ENCODE assay signal across 8 cellular contexts in genomic region chr3:185152433-185153169, GRCh38. TPM values are rescaled to one million over a fixed set of nuclear protein-coding genes. Genes with fewer than 3 reads are reported as not detected.
A peak's percentile ranks its signal among the peaks of the same experiment; 100 is the strongest.
DNase-seq lines count a peak whose midpoint lies in the region; ATAC-seq and TF ChIP-seq lines count a peak whose summit lies in the region.

Gene C3orf70 (minus strand): TSS chr3:185153060. CDS start chr3:185152823, 237 bp downstream.

- no peaks in the 10 kb centered on the region for H3K9me3 Mint-ChIP-seq in activated naive CD8-positive, alpha-beta T cell treated with anti-CD3 and anti-CD28 coated beads, Interleukin-2, amount 10 ng/mL, durations not matched to agents 7 days and 5 days
- peaks cover 6% of the 10 kb centered on the region for H3K9me3 Mint-ChIP-seq in glutamatergic neuron (ENCODE audit: unreplicated experiment)

- DNase-seq in CMK (ENCODE audit: low read depth) (peak; percentile 22), NCI-H2171 (lab: John Stamatoyannopoulos, UW) (peak; percentile 67), glutamatergic neuron (peak; percentile 58), SHP77 treated with DMSO at 0.1 percent for 48 hours (lab: John Stamatoyannopoulos, UW) (no peak)
- peak; percentile 59 for DNase-seq in activated naive CD8-positive, alpha-beta T cell treated with anti-CD3 and anti-CD28 coated beads, Interleukin-2, amount 10 ng/mL, durations not matched to agents 7 days and 5 days

- peaks cover 22% of the 10 kb centered on the region for H3K27me3 ChIP-seq in neuron (ENCODE audit: insufficient read depth, low read length)

- H3K9me3 ChIP-seq in neuron (ENCODE audit: low read length) = no peaks in the 10 kb centered on the region

- POLR2A ChIA-PET in activated naive CD8-positive, alpha-beta T cell treated with anti-CD3 and anti-CD28 coated beads, Interleukin-2, amount 10 ng/mL, durations not matched to agents 7 days and 5 days (lab: Charles Lee) = interaction anchor here (0.6 kb wide), 1 partner anchor 668 kb away, joined by 5 read pairs; no protein-coding TSS in a partner anchor

- ATAC-seq in GM19395 (IDR thresholded peaks at IDR 0.05; ENCODE audit: unreplicated experiment) (peak; percentile 67), GM18519 (IDR thresholded peaks at IDR 0.05; ENCODE audit: low FRiP score, unreplicated experiment) (no peak)
- peak; percentile 76 for ATAC-seq in activated naive CD8-positive, alpha-beta T cell treated with anti-CD3 and anti-CD28 coated beads, Interleukin-2, amount 10 ng/mL, durations not matched to agents 7 days and 5 days (ENCODE audit: low read depth)

- H3K27ac Mint-ChIP-seq in activated naive CD8-positive, alpha-beta T cell treated with anti-CD3 and anti-CD28 coated beads, Interleukin-2, amount 10 ng/mL, durations not matched to agents 7 days and 5 days = peak within 1 kb of the TSS; percentile 62
- peak within 1 kb of the TSS; percentile 98 for H3K27ac Mint-ChIP-seq in glutamatergic neuron (ENCODE audit: unreplicated experiment)

- H3K27me3 Mint-ChIP-seq in activated naive CD8-positive, alpha-beta T cell treated with anti-CD3 and anti-CD28 coated beads, Interleukin-2, amount 10 ng/mL, durations not matched to agents 7 days and 5 days = peaks cover 37% of the 10 kb centered on the region
- H3K27me3 Mint-ChIP-seq in glutamatergic neuron (ENCODE audit: unreplicated experiment) = peaks cover 6% of the 10 kb centered on the region

- no peaks in the 10 kb centered on the region for H3K36me3 ChIP-seq in neuron (ENCODE audit: insufficient read depth, low read length)

- H3K4me3 Mint-ChIP-seq in activated naive CD8-positive, alpha-beta T cell treated with anti-CD3 and anti-CD28 coated beads, Interleukin-2, amount 10 ng/mL, durations not matched to agents 7 days and 5 days = peak within 1 kb of the TSS; percentile 79
- H3K4me3 Mint-ChIP-seq in glutamatergic neuron (ENCODE audit: unreplicated experiment) = peak within 1 kb of the TSS; percentile 92

- peak within 1 kb of the TSS; percentile 62 for H3K4me3 ChIP-seq in neuron (ENCODE audit: low read length)

- H3K4me1 ChIP-seq in neuron (ENCODE audit: insufficient read depth, low read length) = peaks cover 5% of the 10 kb centered on the region

- H3K36me3 Mint-ChIP-seq in activated naive CD8-positive, alpha-beta T cell treated with anti-CD3 and anti-CD28 coated beads, Interleukin-2, amount 10 ng/mL, durations not matched to agents 7 days and 5 days = no peaks in the 10 kb centered on the region
- H3K36me3 Mint-ChIP-seq in glutamatergic neuron (ENCODE audit: unreplicated experiment) = no peaks in the 10 kb centered on the region

- H2AFZ ChIP-seq in neuron (ENCODE audit: low read depth, low read length) = peak within 1 kb of the TSS; percentile 93

- peaks cover 4% of the 10 kb centered on the region for H3K4me1 Mint-ChIP-seq in activated naive CD8-positive, alpha-beta T cell treated with anti-CD3 and anti-CD28 coated beads, Interleukin-2, amount 10 ng/mL, durations not matched to agents 7 days and 5 days
- peaks cover 8% of the 10 kb centered on the region for H3K4me1 Mint-ChIP-seq in glutamatergic neuron (ENCODE audit: low read depth, unreplicated experiment)

- no peak for TF ChIP-seq CTCF in glutamatergic neuron (IDR thresholded peaks at IDR 0.05; ENCODE audit: partially characterized antibody, unreplicated experiment)

RNA-seq across cellular contexts. Expression of gene C3orf70, which starts in this region (rescaled TPM):
- not detected for total RNA-seq in activated naive CD8-positive, alpha-beta T cell treated with anti-CD3 and anti-CD28 coated beads, Interleukin-2, amount 10 ng/mL, durations not matched to agents 7 days and 5 days
- total RNA-seq in glutamatergic neuron (ENCODE audit: unreplicated experiment) = 44.5 TPM

Comparison
In these comparisons a context has a peak if more than half of its experiments do, and no peak if none do; other contexts are left out.
1. RNA of gene C3orf70 (total RNA-seq): 44.5 TPM in glutamatergic neuron (single experiment); not detected in activated naive CD8-positive, alpha-beta T cell treated with anti-CD3 and anti-CD28 coated beads, Interleukin-2, amount 10 ng/mL, durations not matched to agents 7 days and 5 days; every median in the first group is over 10 times any median in the second.
2. Peak in DNase-seq and ATAC-seq in activated naive CD8-positive, alpha-beta T cell treated with anti-CD3 and anti-CD28 coated beads, Interleukin-2, amount 10 ng/mL, durations not matched to agents 7 days and 5 days; RNA of the gene not detected or under 1 TPM.